In the genomic region with DNA sequence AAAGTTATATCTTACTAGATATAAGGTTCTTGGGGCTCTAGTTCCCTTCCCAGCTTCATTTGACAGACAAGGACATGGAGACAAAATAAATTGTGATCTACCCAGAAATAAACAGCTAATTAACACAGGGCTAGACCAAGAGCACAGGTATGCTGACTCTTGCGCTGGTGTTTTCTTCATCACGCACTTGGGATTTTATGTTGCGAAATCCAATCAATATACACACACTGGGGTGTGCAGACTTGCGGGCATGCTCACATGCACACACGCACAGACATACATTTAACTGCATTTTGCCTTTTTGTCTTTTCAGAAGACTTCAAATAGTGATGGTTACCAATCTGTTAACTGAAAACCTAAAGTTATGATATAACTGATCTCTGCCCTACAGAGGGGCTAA, we compare ENCODE assay signal across 26 cellular contexts.
"Had no signal": no experiment of that assay in that cellular context is flagged by ENCODE, and none has a peak within 500 bp of the region (broad histone marks: within the 10 kb centered on the region; RNA-seq: fewer than 3 reads in every experiment).

No MANE protein-coding gene starts in this region.

- H3K36me3 ChIP-seq: neutrophil, pancreas, spleen, stomach, thoracic aorta, thyroid gland, tibial nerve, upper lobe of left lung, vagina had no signal

- H3K4me1 ChIP-seq: pancreas, psoas muscle, spleen, stomach, thyroid gland, tibial nerve, upper lobe of left lung, vagina had no signal

- H3K4me2 ChIP-seq: smooth muscle cell had no signal

- H3K27ac ChIP-seq: neutrophil, pancreas, psoas muscle, skin epidermis, spleen, stomach, thoracic aorta, thyroid gland, tibial nerve, upper lobe of left lung, vagina had no signal

- FAIRE-seq: pancreas, urothelium cell line had no signal

- H3K27me3 ChIP-seq: neutrophil, pancreas, spleen, stomach, thyroid gland, tibial nerve, upper lobe of left lung, vagina had no signal

- ATAC-seq: naive thymus-derived CD4-positive, alpha-beta T cell; natural killer cell; psoas muscle; right cardiac atrium; sciatic nerve; stimulated activated effector memory CD8-positive, alpha-beta T cell treated with anti-CD3 and anti-CD28 coated beads, Interleukin-12 subunit alpha, Interleukin-12 subunit beta, amount 100 ng/mL, for 72 hours; stimulated activated naive B cell treated with anti-CD40 and anti-IgM and Interleukin-4, amounts not matched to agents 10 μg/mL and 1 μg/mL and 100 μg/mL, for 72 hours had no signal

- H3K4me3 ChIP-seq: pancreas, psoas muscle, skin epidermis, smooth muscle cell, spleen, stomach, thoracic aorta, thyroid gland, tibial nerve, upper lobe of left lung, vagina had no signal

- H3K9me3 ChIP-seq: neutrophil, pancreas, psoas muscle, spleen, stomach, thoracic aorta, thyroid gland, tibial nerve, upper lobe of left lung, vagina had no signal

- DNase-seq: naive thymus-derived CD4-positive, alpha-beta T cell; natural killer cell; pancreas; posterior cingulate gyrus; psoas muscle; right cardiac atrium; spleen; stimulated activated CD4-positive, alpha-beta T cell treated with anti-CD3 and anti-CD28 coated beads, Interleukin-12 subunit alpha, Interleukin-12 subunit beta, amount 100 ng/mL, for 4 hours; stimulated activated CD4-positive, alpha-beta T cell treated with anti-CD3 and anti-CD28 coated beads, Interleukin-2, amount 100 ng/mL, for 24 hours; stimulated activated CD4-positive, alpha-beta T cell treated with anti-CD3 and anti-CD28 coated beads, Interleukin-2, amount 100 ng/mL, for 48 hours; stimulated activated CD4-positive, alpha-beta T cell treated with anti-CD3 and anti-CD28 coated beads, Interleukin-4, amount 100 ng/mL, for 24 hours; stimulated activated naive B cell treated with anti-CD40 and anti-IgM and Interleukin-4, amounts not matched to agents 10 μg/mL and 1 μg/mL and 100 μg/mL, for 72 hours; stimulated activated naive CD4-positive, alpha-beta T cell treated with Interleukin-2 at 50 U/mL for 16 hours; stomach; thyroid gland; trophoblast cell; upper lobe of left lung had no signal
